ENCODE assay signal across 11 cellular contexts in the genomic region with DNA sequence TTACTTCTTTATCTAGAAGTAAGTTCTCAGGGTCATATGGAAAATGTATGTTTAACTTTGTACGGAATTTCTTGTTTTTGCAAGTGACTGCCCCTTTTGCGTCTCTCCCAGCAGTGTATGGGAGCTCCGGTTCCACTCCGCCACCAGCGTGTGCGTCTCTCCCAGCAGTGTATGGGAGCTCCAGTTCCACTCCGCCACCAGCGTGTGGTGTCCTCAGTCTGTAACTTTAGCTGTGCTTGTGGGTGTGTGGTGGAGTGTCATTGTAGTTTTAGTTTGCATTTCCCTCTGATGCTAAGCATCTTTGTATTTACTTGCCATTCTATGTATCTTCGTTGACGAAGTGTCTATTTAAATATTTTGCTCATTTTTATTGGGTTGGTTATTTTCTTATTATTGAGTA. TPM values are rescaled to one million over a fixed set of nuclear protein-coding genes. Genes with fewer than 3 reads are reported as not detected.
DNase-seq lines count a peak whose midpoint lies in the region; ATAC-seq and TF ChIP-seq lines count a peak whose summit lies in the region.
"Had no signal": no experiment of that assay in that cellular context is flagged by ENCODE, and none has a peak within 500 bp of the region (broad histone marks: within the 10 kb centered on the region; RNA-seq: fewer than 3 reads in every experiment).

No MANE protein-coding gene starts in this region.

- H3K9me3 ChIP-seq in vagina: no peaks in the 10 kb centered on the region
- no peaks in the 10 kb centered on the region for H3K9me3 ChIP-seq in uterus
- H3K9me3 ChIP-seq: sigmoid colon, SJCRH30 had no signal

- H3K27ac Mint-ChIP-seq in activated T-cell treated with anti-CD3 and anti-CD28 coated beads, Interleukin-2, amount 50 U/mL, for 24 hours: peak overlapping the region; percentile 41
- peak overlapping the region; percentile 32 for H3K27ac Mint-ChIP-seq in central memory CD8-positive, alpha-beta T cell (ENCODE audit: low read depth)
- H3K27ac Mint-ChIP-seq in stimulated activated effector memory CD8-positive, alpha-beta T cell treated with anti-CD3 and anti-CD28 coated beads, Interleukin-12 subunit alpha, Interleukin-12 subunit beta, amount 100 ng/mL, for 72 hours: no peak overlapping the region

- no peak overlapping the region for H3K27ac ChIP-seq in vagina
- H3K27ac ChIP-seq in uterus: no peak overlapping the region
- H3K27ac ChIP-seq: sigmoid colon, SJCRH30 had no signal

- ATAC-seq in central memory CD8-positive, alpha-beta T cell (replicated peaks; ENCODE audit: extremely low read depth, poor library complexity, severe bottlenecking): no peak
- ATAC-seq in stimulated activated effector memory CD8-positive, alpha-beta T cell treated with anti-CD3 and anti-CD28 coated beads, Interleukin-12 subunit alpha, Interleukin-12 subunit beta, amount 100 ng/mL, for 72 hours: no peak

- H3K27me3 ChIP-seq in vagina: no peaks in the 10 kb centered on the region
- H3K27me3 ChIP-seq in uterus: no peaks in the 10 kb centered on the region
- H3K27me3 ChIP-seq: sigmoid colon, SJCRH30 had no signal

- peak overlapping the region; percentile 84 for H3K4me3 Mint-ChIP-seq in activated T-cell treated with anti-CD3 and anti-CD28 coated beads, Interleukin-2, amount 50 U/mL, for 24 hours
- H3K4me3 Mint-ChIP-seq in central memory CD8-positive, alpha-beta T cell: peak overlapping the region; percentile 46
- peak overlapping the region; percentile 64 for H3K4me3 Mint-ChIP-seq in stimulated activated effector memory CD8-positive, alpha-beta T cell treated with anti-CD3 and anti-CD28 coated beads, Interleukin-12 subunit alpha, Interleukin-12 subunit beta, amount 100 ng/mL, for 72 hours

- H3K36me3 Mint-ChIP-seq in activated T-cell treated with anti-CD3 and anti-CD28 coated beads, Interleukin-2, amount 50 U/mL, for 24 hours (ENCODE audit: low read depth): peaks cover 51% of the 10 kb centered on the region
- H3K36me3 Mint-ChIP-seq in central memory CD8-positive, alpha-beta T cell (ENCODE audit: insufficient read depth): peaks cover 15% of the 10 kb centered on the region
- peaks cover 26% of the 10 kb centered on the region for H3K36me3 Mint-ChIP-seq in stimulated activated effector memory CD8-positive, alpha-beta T cell treated with anti-CD3 and anti-CD28 coated beads, Interleukin-12 subunit alpha, Interleukin-12 subunit beta, amount 100 ng/mL, for 72 hours

- H3K4me3 ChIP-seq in NB4 (ENCODE audit: low read depth, low read length) (peak overlapping the region; percentile 1), vagina (no peak overlapping the region), uterus (no peak overlapping the region)
- H3K4me3 ChIP-seq: sigmoid colon, SJCRH30 had no signal

- peak; percentile 37 for TF ChIP-seq CTCF in NB4 (IDR thresholded peaks at IDR 0.05; ENCODE audit: low read depth, low read length)
- no peak for TF ChIP-seq CTCF in vagina (IDR thresholded peaks at IDR 0.05)
- no peak for TF ChIP-seq CTCF in uterus (IDR thresholded peaks at IDR 0.05)

- H3K9me3 Mint-ChIP-seq in activated T-cell treated with anti-CD3 and anti-CD28 coated beads, Interleukin-2, amount 50 U/mL, for 24 hours: no peaks in the 10 kb centered on the region
- no peaks in the 10 kb centered on the region for H3K9me3 Mint-ChIP-seq in central memory CD8-positive, alpha-beta T cell
- no peaks in the 10 kb centered on the region for H3K9me3 Mint-ChIP-seq in stimulated activated effector memory CD8-positive, alpha-beta T cell treated with anti-CD3 and anti-CD28 coated beads, Interleukin-12 subunit alpha, Interleukin-12 subunit beta, amount 100 ng/mL, for 72 hours

- intact Hi-C loops in vagina (cut with DNase I) (no loop called here), uterus (cut with DNase I; ENCODE audit: low total_unique reads) (no loop called here)

- H3K4me1 ChIP-seq in vagina (peaks cover 77% of the 10 kb centered on the region), uterus (peaks cover 4 to 14% of the 10 kb centered on the region in 2 donors)

- H3K36me3 ChIP-seq in vagina (peaks cover 0 to 9% of the 10 kb centered on the region in 2 donors), uterus (no peaks in the 10 kb centered on the region)

- TF ChIP-seq POLR2A in NB4 (IDR thresholded peaks at IDR 0.05; ENCODE audit: extremely low read depth, insufficient read length): no peak
- no peak for TF ChIP-seq POLR2A in vagina (IDR thresholded peaks at IDR 0.05)
- no peak for TF ChIP-seq POLR2A in uterus (IDR thresholded peaks at IDR 0.05)

- no peak for DNase-seq in activated T-cell treated with anti-CD3 and anti-CD28 coated beads, Interleukin-2, amount 50 U/mL, for 24 hours
- DNase-seq in activated T-cell treated with anti-CD3 and anti-CD28 coated beads, Interleukin-2, amount 50 U/mL, for 1 hour: no peak
- DNase-seq in NB4 (ENCODE audit: low read depth) (peak; percentile 61), OCI-M2 (lab: John Stamatoyannopoulos, UW; ENCODE audit: unreplicated experiment) (no peak), vagina (ENCODE audit: extremely low spot score in 2 of 2) (no peak), uterus (no peak)
- no peak for DNase-seq in central memory CD8-positive, alpha-beta T cell (ENCODE audit: low spot score in 2 of 2)
- DNase-seq in stimulated activated effector memory CD8-positive, alpha-beta T cell treated with anti-CD3 and anti-CD28 coated beads, Interleukin-12 subunit alpha, Interleukin-12 subunit beta, amount 100 ng/mL, for 72 hours (ENCODE audit: low spot score in 2 of 2): no peak
- DNase-seq: aorta, sigmoid colon had no signal

- H3K27me3 Mint-ChIP-seq in activated T-cell treated with anti-CD3 and anti-CD28 coated beads, Interleukin-2, amount 50 U/mL, for 24 hours: no peaks in the 10 kb centered on the region
- no peaks in the 10 kb centered on the region for H3K27me3 Mint-ChIP-seq in central memory CD8-positive, alpha-beta T cell

- H3K4me1 Mint-ChIP-seq in activated T-cell treated with anti-CD3 and anti-CD28 coated beads, Interleukin-2, amount 50 U/mL, for 24 hours (ENCODE audit: low read depth): peaks cover 11% of the 10 kb centered on the region
- H3K4me1 Mint-ChIP-seq in central memory CD8-positive, alpha-beta T cell: peaks cover 37% of the 10 kb centered on the region
- H3K4me1 Mint-ChIP-seq in stimulated activated effector memory CD8-positive, alpha-beta T cell treated with anti-CD3 and anti-CD28 coated beads, Interleukin-12 subunit alpha, Interleukin-12 subunit beta, amount 100 ng/mL, for 72 hours: peaks cover 27% of the 10 kb centered on the region

RNA-seq across cellular contexts. Expression of a gene that starts 2.4 kb away (rescaled TPM):
- total RNA-seq in vagina: 110 TPM
- total RNA-seq in uterus: 100 to 1,000 TPM in 1 of 4 donors, 10 to 100 TPM in 3; 34.3 to 110 (median 66.1) TPM

RNA-seq across cellular contexts. Expression of a gene that starts 3.3 kb away (rescaled TPM):
- 44.9 TPM for total RNA-seq in vagina
- 10 to 100 TPM; 35.9 to 75.6 (median 70.7) TPM for total RNA-seq in uterus

RNA-seq across cellular contexts. Expression of a gene that starts 53.3 kb away (rescaled TPM):
- total RNA-seq in vagina (not detected), uterus (not detected)
- total RNA-seq: aorta, sigmoid colon, SJCRH30 had no signal
